8 cellular contexts compared by ENCODE assay signal in genomic region chr19:43596842-43597461, GRCh38. TPM values are rescaled to one million over a fixed set of nuclear protein-coding genes. Genes with fewer than 3 reads are reported as not detected.
A peak's percentile ranks its signal among the peaks of the same experiment; 100 is the strongest.
DNase-seq lines count a peak whose midpoint lies in the region; ATAC-seq, FAIRE-seq and TF ChIP-seq lines count a peak whose summit lies in the region.

No MANE protein-coding gene starts in this region.

- TF ChIP-seq CTCF in esophagus muscularis mucosa (IDR thresholded peaks at IDR 0.05), result no peak

- H3K27ac ChIP-seq in SK-N-MC, result peak overlapping the region; percentile 99
- peak overlapping the region; percentile 93 to 98 (median 95) for H3K27ac ChIP-seq in esophagus muscularis mucosa (replicated peaks in 1 of 4)
- peak overlapping the region; percentile 100 for H3K27ac ChIP-seq in rectal smooth muscle tissue (ENCODE audit: low read depth, low read length)

- H3K9ac ChIP-seq in SK-N-MC (ENCODE audit: insufficient read length), result peak overlapping the region; percentile 92
- peak overlapping the region; percentile 92 for H3K9ac ChIP-seq in rectal smooth muscle tissue (ENCODE audit: low read length)

- FAIRE-seq in GM12891 (lab: Jason Lieb, UNC), result no peak

- H3K9me3 ChIP-seq in SK-N-MC (ENCODE audit: low read depth, low read length) (no peaks in the 10 kb centered on the region), esophagus muscularis mucosa (no peaks in the 10 kb centered on the region)

- H3K4me3 ChIP-seq in SK-N-MC (peak overlapping the region; percentile 85), esophagus muscularis mucosa (peak overlapping the region; percentile 58 to 71 (median 70)), rectal smooth muscle tissue (ENCODE audit: low read length) (peak overlapping the region; percentile 76)

- 32% methylated on average over 6 of the region's 7 CpGs for WGBS in esophagus muscularis mucosa

- TF ChIP-seq POLR2A in GM12891 (IDR thresholded peaks at IDR 0.05; ENCODE audit: low read depth, low read length) (no peak), esophagus muscularis mucosa (IDR thresholded peaks at IDR 0.05; ENCODE audit: low read depth) (no peak)

- peaks cover 18% of the 10 kb centered on the region for H3K36me3 ChIP-seq in SK-N-MC (ENCODE audit: insufficient read depth, low read length)
- H3K36me3 ChIP-seq in esophagus muscularis mucosa, result peaks cover 18 to 66% (median 50%) of the 10 kb centered on the region in 4 donors
- H3K36me3 ChIP-seq in rectal smooth muscle tissue (ENCODE audit: control insufficient read depth, insufficient read depth, low read length), result peaks cover 24% of the 10 kb centered on the region

- DNase-seq in GM12891 (ENCODE audit: insufficient read length, low spot score) (no peak), SK-N-MC (ENCODE audit: low read depth, low spot score) (no peak), esophagus muscularis mucosa (ENCODE audit: extremely low spot score) (no peak), SKM-1 treated with dmso at 0.1 percent for 144 hours (lab: John Stamatoyannopoulos, UW; ENCODE audit: unreplicated experiment) (no peak), NCI-H1930 (lab: John Stamatoyannopoulos, UW) (no peak), NCI-H1436 treated with DMSO at 0.1 percent for 48 hours (lab: John Stamatoyannopoulos, UW) (no peak)

- peaks cover 33 to 57% (median 50%) of the 10 kb centered on the region in 4 donors for H3K4me1 ChIP-seq in esophagus muscularis mucosa
- H3K4me1 ChIP-seq in rectal smooth muscle tissue (ENCODE audit: control insufficient read depth, insufficient read depth, low read length), result peaks cover 13% of the 10 kb centered on the region

- TF ChIP-seq EP300 in esophagus muscularis mucosa (IDR thresholded peaks at IDR 0.05), result no peak

- intact Hi-C loops in esophagus muscularis mucosa (cut with DNase I), result loop anchor here (2.0 to 5.0 kb wide), 2 partner anchors 56 to 60 kb away; no protein-coding TSS in a partner anchor

- no peak for ATAC-seq in GM21447 (IDR thresholded peaks at IDR 0.05; ENCODE audit: unreplicated experiment)

- H3K27me3 ChIP-seq in esophagus muscularis mucosa, result no peaks in the 10 kb centered on the region
- no peaks in the 10 kb centered on the region for H3K27me3 ChIP-seq in rectal smooth muscle tissue (ENCODE audit: control insufficient read depth, insufficient read depth, low read length)

TF ChIP-seq in GM12891, 5 proteins besides CTCF, POLR2A, EP300 and RAD21:
- TF ChIP-seq PAX5 (IDR thresholded peaks at IDR 0.05; ENCODE audit: insufficient read depth, low read length, severe bottlenecking) (no peak), SPI1 (IDR thresholded peaks at IDR 0.05; ENCODE audit: low read depth, low read length) (0 out of 2 replicates have a peak, but pooled peaks have one; percentile 1), POLR2AphosphoS5 (IDR thresholded peaks at IDR 0.05; ENCODE audit: low read depth, low read length) (no peak), TAF1 (IDR thresholded peaks at IDR 0.05; ENCODE audit: low read depth, low read length) (no peak), POU2F2 (IDR thresholded peaks at IDR 0.05; ENCODE audit: low read depth, low read length) (no peak)

RNA-seq across cellular contexts. Expression of gene ZNF576, which starts 0.6 kb away (rescaled TPM):
- polyA plus RNA-seq in GM12891 (2012; ENCODE audit: low read depth, missing spikeins), result 6.5 TPM
- 10 to 100 TPM in 3 of 4 donors, 1 to 10 TPM in 1; 10.0 to 18.6 (median 16.6) TPM for total RNA-seq in esophagus muscularis mucosa

RNA-seq across cellular contexts. Expression of gene IRGQ, which starts 1.0 kb away (rescaled TPM):
- polyA plus RNA-seq in GM12891 (2012; ENCODE audit: low read depth, missing spikeins), result 2.5 TPM
- 10 to 100 TPM; 20.3 to 36.0 (median 28.6) TPM for total RNA-seq in esophagus muscularis mucosa

RNA-seq across cellular contexts. Expression of gene SRRM5, which starts 14.9 kb away (rescaled TPM):
- 0.14 TPM for polyA plus RNA-seq in GM12891 (2012; ENCODE audit: low read depth, missing spikeins)
- total RNA-seq in esophagus muscularis mucosa, result under 1 TPM; 0.13 to 0.42 (median 0.25) TPM

RNA-seq across cellular contexts. Expression of gene PINLYP, which starts 21.4 kb away (rescaled TPM):
- 12.7 TPM for polyA plus RNA-seq in GM12891 (2012; ENCODE audit: low read depth, missing spikeins)
- total RNA-seq in esophagus muscularis mucosa, result 1 to 10 TPM; 3.3 to 6.2 (median 4.9) TPM

RNA-seq across cellular contexts. Expression of gene XRCC1, which starts 21.6 kb away (rescaled TPM):
- polyA plus RNA-seq in GM12891 (2012; ENCODE audit: low read depth, missing spikeins), result 27.6 TPM
- total RNA-seq in esophagus muscularis mucosa, result 10 to 100 TPM; 21.2 to 27.2 (median 24.4) TPM
